In the genomic region with DNA sequence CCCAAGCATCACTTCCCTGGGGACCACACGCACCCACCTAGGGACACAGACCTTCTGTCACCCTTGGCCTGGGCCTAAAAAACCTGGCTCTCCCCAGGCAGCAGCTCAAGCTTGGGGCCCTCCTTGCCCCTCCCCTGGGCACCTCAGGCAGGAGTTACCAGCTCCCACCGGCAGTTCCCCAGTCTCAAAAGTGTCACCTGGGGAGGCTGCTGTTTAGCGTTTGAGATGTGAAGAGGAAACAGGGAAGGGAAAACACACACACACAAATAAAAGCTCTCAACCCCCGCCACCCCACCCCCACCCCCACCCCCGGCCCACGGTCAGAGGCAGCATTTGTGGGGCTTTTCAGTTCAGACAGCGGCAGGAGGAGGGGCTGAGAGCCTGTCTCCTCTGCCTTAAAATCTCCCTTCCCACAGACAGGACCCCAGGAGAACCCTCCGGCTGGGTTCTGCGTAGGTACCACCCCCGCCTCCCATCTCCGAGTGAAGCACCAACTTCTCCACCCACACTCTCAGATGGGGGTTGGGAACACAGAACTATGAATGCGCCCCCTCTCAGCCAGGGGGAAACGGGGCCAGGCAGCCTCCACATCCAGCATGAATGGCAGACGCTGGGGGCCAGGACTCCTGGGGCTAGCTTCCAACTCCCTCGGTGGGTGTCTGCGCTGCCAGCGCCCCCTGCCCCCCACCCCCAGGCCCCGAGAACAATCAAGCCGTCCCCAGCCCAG, we compare ENCODE assay signal across 12 cellular contexts. TPM values are rescaled to one million over a fixed set of nuclear protein-coding genes. Genes with fewer than 3 reads are reported as not detected.
DNase-seq lines count a peak whose midpoint lies in the region; ATAC-seq and TF ChIP-seq lines count a peak whose summit lies in the region.
"Had no signal": no experiment of that assay in that cellular context is flagged by ENCODE, and none has a peak within 500 bp of the region (broad histone marks: within the 10 kb centered on the region; RNA-seq: fewer than 3 reads in every experiment).

No MANE protein-coding gene starts in this region.

- H3K4me1 Mint-ChIP-seq in CD4-positive, alpha-beta T cell (ENCODE audit: low read depth) = peaks cover 58% of the 10 kb centered on the region
- H3K4me1 Mint-ChIP-seq in chondrocyte (ENCODE audit: low read depth) (peaks cover 57% of the 10 kb centered on the region), neural progenitor cell (peaks cover 56% of the 10 kb centered on the region)

- H3K27ac ChIP-seq in CD4-positive, alpha-beta T cell (ENCODE audit: low read depth, low read length) = no peak overlapping the region
- H3K27ac ChIP-seq in HUES64 (ENCODE audit: low read depth, low read length) = peak overlapping the region; percentile 77; the same call in 1 of the 2 replicates
- H3K27ac ChIP-seq in neural progenitor cell = no peak overlapping the region

- H3K27ac Mint-ChIP-seq in CD4-positive, alpha-beta T cell = no peak overlapping the region
- H3K27ac Mint-ChIP-seq in chondrocyte (ENCODE audit: unreplicated experiment) (no peak overlapping the region), neural progenitor cell (no peak overlapping the region)
- H3K27ac Mint-ChIP-seq: activated CD4-positive, alpha-beta memory T cell treated with anti-CD3 and anti-CD28 coated beads for 36 hours; effector memory CD8-positive, alpha-beta T cell; stimulated activated naive CD8-positive, alpha-beta T cell treated with anti-CD3 and anti-CD28 coated beads, Interleukin-15, Interleukin-2, amounts not matched to agents 100 ng/mL and 50 ng/mL, for 24 hours had no signal

- CTCF ChIA-PET in CD4-positive, alpha-beta T cell (lab: Charles Lee) = no interaction called here

- POLR2A ChIA-PET in CD4-positive, alpha-beta T cell (lab: Charles Lee) = no interaction called here

- no peak for DNase-seq in CD4-positive, alpha-beta T cell
- DNase-seq in chondrocyte (ENCODE audit: low spot score) (peak; percentile 59), neural progenitor cell (ENCODE audit: low spot score) (peak; percentile 47), RPMI8226 (no peak), islet precursor cell (no peak), AML-193 (lab: John Stamatoyannopoulos, UW) (no peak), glomerular visceral epithelial cell (ENCODE audit: extremely low spot score) (no peak)
- DNase-seq: effector memory CD8-positive, alpha-beta T cell; NCI-H1092 treated with DMSO at 0.1 percent for 48 hours had no signal

- peak overlapping the region; percentile 98 for H3K4me2 ChIP-seq in neural progenitor cell

- no peak overlapping the region for H2AFZ ChIP-seq in neural progenitor cell (replicated peaks)

- peaks cover 75% of the 10 kb centered on the region for H4K20me1 ChIP-seq in neural progenitor cell (ENCODE audit: low read depth)

- peaks cover 78% of the 10 kb centered on the region for H3K79me2 ChIP-seq in neural progenitor cell (ENCODE audit: low read depth)

- no peaks in the 10 kb centered on the region for H3K9me3 Mint-ChIP-seq in CD4-positive, alpha-beta T cell
- H3K9me3 Mint-ChIP-seq in chondrocyte (ENCODE audit: low read depth) = no peaks in the 10 kb centered on the region
- H3K9me3 Mint-ChIP-seq in neural progenitor cell = no peaks in the 10 kb centered on the region
- H3K9me3 Mint-ChIP-seq: activated CD4-positive, alpha-beta memory T cell treated with anti-CD3 and anti-CD28 coated beads for 36 hours; effector memory CD8-positive, alpha-beta T cell; stimulated activated naive CD8-positive, alpha-beta T cell treated with anti-CD3 and anti-CD28 coated beads, Interleukin-15, Interleukin-2, amounts not matched to agents 100 ng/mL and 50 ng/mL, for 24 hours had no signal

- H3K27me3 Mint-ChIP-seq in CD4-positive, alpha-beta T cell = no peaks in the 10 kb centered on the region
- H3K27me3 Mint-ChIP-seq in chondrocyte (ENCODE audit: low read depth) (no peaks in the 10 kb centered on the region), neural progenitor cell (ENCODE audit: insufficient read depth, low read depth) (no peaks in the 10 kb centered on the region)
- H3K27me3 Mint-ChIP-seq: activated CD4-positive, alpha-beta memory T cell treated with anti-CD3 and anti-CD28 coated beads for 36 hours; effector memory CD8-positive, alpha-beta T cell; stimulated activated naive CD8-positive, alpha-beta T cell treated with anti-CD3 and anti-CD28 coated beads, Interleukin-15, Interleukin-2, amounts not matched to agents 100 ng/mL and 50 ng/mL, for 24 hours had no signal

- peaks cover 4% of the 10 kb centered on the region for H3K36me3 Mint-ChIP-seq in CD4-positive, alpha-beta T cell (ENCODE audit: low read depth)
- no peaks in the 10 kb centered on the region for H3K36me3 Mint-ChIP-seq in chondrocyte (ENCODE audit: low read depth)
- no peaks in the 10 kb centered on the region for H3K36me3 Mint-ChIP-seq in neural progenitor cell
- H3K36me3 Mint-ChIP-seq: activated CD4-positive, alpha-beta memory T cell treated with anti-CD3 and anti-CD28 coated beads for 36 hours had no signal

- H3K9me3 ChIP-seq in CD4-positive, alpha-beta T cell (ENCODE audit: control insufficient read depth, low read length) = no peaks in the 10 kb centered on the region
- H3K9me3 ChIP-seq in HUES64 (ENCODE audit: insufficient read depth, low read depth, low read length) (no peaks in the 10 kb centered on the region), neural progenitor cell (ENCODE audit: low read depth) (no peaks in the 10 kb centered on the region)

- H3K9ac ChIP-seq in HUES64 (ENCODE audit: low read depth, low read length) = no peak overlapping the region; the same call in 1 of the 2 replicates
- H3K9ac ChIP-seq in neural progenitor cell = no peak overlapping the region

- WGBS in HUES64 = 7% methylated on average over 10 of the region's 19 CpGs

- H3K4me3 ChIP-seq in HUES64 (ENCODE audit: low read length) (peak overlapping the region; percentile 86), neural progenitor cell (peak overlapping the region; percentile 79)

- intact Hi-C loops in CD4-positive, alpha-beta T cell (cut with DNase I, micrococcal nuclease) = loop anchor here (10.0 kb wide), 2 partner anchors 110 to 530 kb away; no protein-coding TSS in a partner anchor

- H3K36me3 ChIP-seq in HUES64 (ENCODE audit: insufficient read depth, low read length) (no peaks in the 10 kb centered on the region), neural progenitor cell (no peaks in the 10 kb centered on the region)

- TF ChIP-seq CTCF in CD4-positive, alpha-beta T cell (IDR thresholded peaks at IDR 0.05) = no peak
- TF ChIP-seq CTCF in chondrocyte (IDR thresholded peaks at IDR 0.05) (no peak), neural progenitor cell (IDR thresholded peaks at IDR 0.05) (no peak)

- no peaks in the 10 kb centered on the region for H3K27me3 ChIP-seq in CD4-positive, alpha-beta T cell (ENCODE audit: control insufficient read depth, insufficient read depth, low read length)
- H3K27me3 ChIP-seq in HUES64 (ENCODE audit: insufficient read depth, low read length) (no peaks in the 10 kb centered on the region), neural progenitor cell (no peaks in the 10 kb centered on the region)

- H3F3A ChIP-seq in neural progenitor cell (ENCODE audit: low read depth) = peaks cover 47% of the 10 kb centered on the region

- ATAC-seq in CD4-positive, alpha-beta T cell (ENCODE audit: poor library complexity) = no peak
- ATAC-seq: effector memory CD8-positive, alpha-beta T cell had no signal

- H3K4me3 Mint-ChIP-seq in CD4-positive, alpha-beta T cell = peak overlapping the region; percentile 97
- H3K4me3 Mint-ChIP-seq in chondrocyte (ENCODE audit: unreplicated experiment) (no peak overlapping the region), neural progenitor cell (peak overlapping the region; percentile 93)

- peaks cover 36% of the 10 kb centered on the region for H3K4me1 ChIP-seq in HUES64 (ENCODE audit: insufficient read depth, low read length)
- peaks cover 36% of the 10 kb centered on the region for H3K4me1 ChIP-seq in neural progenitor cell

RNA-seq across cellular contexts. Expression of a gene that starts 3.0 kb away (rescaled TPM):
- 100 to 1,000 TPM; 133 to 140 TPM for total RNA-seq in CD4-positive, alpha-beta T cell
- 103 TPM for polyA plus RNA-seq in HUES64 (2013, experiment 1 of 2)
- 118 TPM for polyA plus RNA-seq in HUES64 (2013, experiment 2 of 2)
- total RNA-seq in chondrocyte (327 to 390 TPM (median 348 TPM) in 3 replicates), neural progenitor cell (ENCODE audit: low replicate concordance) (14.3 and 18.0 TPM in 2 replicates)

Comparison
In these comparisons a context has a peak if more than half of its experiments do, and no peak if none do; other contexts are left out.
1. DNase-seq: peak in chondrocyte (single experiment) and neural progenitor cell (single experiment); none in CD4-positive, alpha-beta T cell (0 of 10), RPMI8226 (single experiment), islet precursor cell (single experiment), AML-193 (0 of 2) and glomerular visceral epithelial cell (single experiment).